Comparison of ENCODE assay signal across 1 cellular context in the genomic region with DNA sequence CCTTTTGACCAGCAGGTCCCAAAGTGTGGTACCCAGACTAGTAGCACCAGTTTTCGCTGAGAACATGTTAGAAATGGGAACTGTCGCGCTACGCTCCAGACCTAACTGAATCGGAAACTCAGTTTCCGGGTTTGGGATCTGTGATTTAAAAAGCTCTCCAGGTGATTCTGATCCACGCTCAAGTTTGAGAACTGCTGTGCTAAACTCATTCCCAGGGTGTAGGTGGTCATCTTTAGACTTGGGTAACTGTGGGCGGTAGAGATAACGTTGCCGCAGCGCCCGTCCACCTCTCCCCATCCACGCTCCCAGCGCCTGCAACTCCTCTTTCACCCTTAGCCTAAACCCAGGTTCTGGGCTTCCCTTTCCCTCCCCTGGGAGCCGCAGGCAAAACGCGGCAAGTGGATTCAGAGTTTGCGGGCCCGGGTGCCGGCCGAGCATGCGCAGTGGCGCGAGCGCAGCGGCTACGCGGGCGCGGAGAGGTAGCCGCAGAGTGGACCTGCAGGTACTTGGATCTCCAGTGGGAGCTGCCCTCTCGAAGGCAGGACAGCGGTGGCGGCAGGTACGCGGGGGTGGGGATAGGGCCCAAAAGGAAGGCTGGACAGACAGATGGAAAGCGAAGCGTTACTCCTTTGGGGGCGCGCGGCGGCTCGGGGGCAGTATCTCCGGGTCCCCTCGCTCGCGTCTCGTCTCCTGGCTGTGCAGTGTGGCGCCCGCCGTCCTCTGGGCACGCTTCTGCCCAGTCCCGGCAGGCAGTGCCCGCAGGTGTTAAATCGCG.
TF ChIP-seq lines count a peak whose summit lies in the region.

A gene with protein sequence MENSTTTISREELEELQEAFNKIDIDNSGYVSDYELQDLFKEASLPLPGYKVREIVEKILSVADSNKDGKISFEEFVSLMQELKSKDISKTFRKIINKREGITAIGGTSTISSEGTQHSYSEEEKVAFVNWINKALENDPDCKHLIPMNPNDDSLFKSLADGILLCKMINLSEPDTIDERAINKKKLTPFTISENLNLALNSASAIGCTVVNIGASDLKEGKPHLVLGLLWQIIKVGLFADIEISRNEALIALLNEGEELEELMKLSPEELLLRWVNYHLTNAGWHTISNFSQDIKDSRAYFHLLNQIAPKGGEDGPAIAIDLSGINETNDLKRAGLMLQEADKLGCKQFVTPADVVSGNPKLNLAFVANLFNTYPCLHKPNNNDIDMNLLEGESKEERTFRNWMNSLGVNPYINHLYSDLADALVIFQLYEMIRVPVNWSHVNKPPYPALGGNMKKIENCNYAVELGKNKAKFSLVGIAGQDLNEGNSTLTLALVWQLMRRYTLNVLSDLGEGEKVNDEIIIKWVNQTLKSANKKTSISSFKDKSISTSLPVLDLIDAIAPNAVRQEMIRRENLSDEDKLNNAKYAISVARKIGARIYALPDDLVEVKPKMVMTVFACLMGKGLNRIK (plus strand): TSS at position 443 of the 775 bp plus-strand sequence. CDS start 67,845 bp downstream, outside the sequence.

TF ChIP-seq in SK-N-SH, 30 proteins besides CTCF, POLR2A, EP300 and RAD21 (continued from another document):
- TF ChIP-seq TAF1 (IDR thresholded peaks at IDR 0.05; ENCODE audit: borderline replicate concordance, low read depth, low read length), result peak; percentile 93
- TF ChIP-seq FOSL2 (IDR thresholded peaks at IDR 0.05; ENCODE audit: borderline replicate concordance, low read depth), result no peak
- TF ChIP-seq, protein P1, sequence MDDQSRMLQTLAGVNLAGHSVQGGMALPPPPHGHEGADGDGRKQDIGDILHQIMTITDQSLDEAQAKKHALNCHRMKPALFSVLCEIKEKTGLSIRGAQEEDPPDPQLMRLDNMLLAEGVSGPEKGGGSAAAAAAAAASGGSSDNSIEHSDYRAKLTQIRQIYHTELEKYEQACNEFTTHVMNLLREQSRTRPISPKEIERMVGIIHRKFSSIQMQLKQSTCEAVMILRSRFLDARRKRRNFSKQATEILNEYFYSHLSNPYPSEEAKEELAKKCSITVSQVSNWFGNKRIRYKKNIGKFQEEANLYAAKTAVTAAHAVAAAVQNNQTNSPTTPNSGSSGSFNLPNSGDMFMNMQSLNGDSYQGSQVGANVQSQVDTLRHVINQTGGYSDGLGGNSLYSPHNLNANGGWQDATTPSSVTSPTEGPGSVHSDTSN (IDR thresholded peaks at IDR 0.05), result no peak
- TF ChIP-seq TEAD4 (IDR thresholded peaks at IDR 0.05; ENCODE audit: borderline replicate concordance, insufficient read depth), result no peak
- TF ChIP-seq GATA2 (CRISPR knock-in tag; IDR thresholded peaks at IDR 0.05), result no peak
- peak; percentile 88 for TF ChIP-seq POLR2AphosphoS5 (IDR thresholded peaks at IDR 0.05; ENCODE audit: low read depth, low read length)
- 0 out of 2 replicates have a peak, but pooled peaks have one; percentile 36 for TF ChIP-seq RFX5 (IDR thresholded peaks at IDR 0.05; ENCODE audit: low read length)
- peak; percentile 16 for TF ChIP-seq CHD2 (IDR thresholded peaks at IDR 0.05; ENCODE audit: low read length, partially characterized antibody)
- no peak for TF ChIP-seq RXRA (IDR thresholded peaks at IDR 0.05; ENCODE audit: borderline replicate concordance, low read depth)
- TF ChIP-seq, protein P2, sequence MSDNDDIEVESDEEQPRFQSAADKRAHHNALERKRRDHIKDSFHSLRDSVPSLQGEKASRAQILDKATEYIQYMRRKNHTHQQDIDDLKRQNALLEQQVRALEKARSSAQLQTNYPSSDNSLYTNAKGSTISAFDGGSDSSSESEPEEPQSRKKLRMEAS (IDR thresholded peaks at IDR 0.05; ENCODE audit: low read depth), result peak; percentile 40; the same call in 1 of the 2 replicates
- peak; percentile 62; the same call in 1 of the 2 replicates for TF ChIP-seq FOXJ3 (CRISPR knock-in tag; IDR thresholded peaks at IDR 0.05)
- no peak; the same call in 1 of the 2 replicates for TF ChIP-seq NFIC (IDR thresholded peaks at IDR 0.05; ENCODE audit: borderline replicate concordance)
- peak; percentile 23; the same call in 1 of the 2 replicates for TF ChIP-seq MXI1 (IDR thresholded peaks at IDR 0.05; ENCODE audit: low read depth, low read length)
- no peak for TF ChIP-seq TCF12 (IDR thresholded peaks at IDR 0.05)
- TF ChIP-seq, protein P3, sequence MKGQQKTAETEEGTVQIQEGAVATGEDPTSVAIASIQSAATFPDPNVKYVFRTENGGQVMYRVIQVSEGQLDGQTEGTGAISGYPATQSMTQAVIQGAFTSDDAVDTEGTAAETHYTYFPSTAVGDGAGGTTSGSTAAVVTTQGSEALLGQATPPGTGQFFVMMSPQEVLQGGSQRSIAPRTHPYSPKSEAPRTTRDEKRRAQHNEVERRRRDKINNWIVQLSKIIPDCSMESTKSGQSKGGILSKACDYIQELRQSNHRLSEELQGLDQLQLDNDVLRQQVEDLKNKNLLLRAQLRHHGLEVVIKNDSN (IDR thresholded peaks at IDR 0.05; ENCODE audit: borderline replicate concordance, low read depth), result no peak
- TF ChIP-seq NRF1 (IDR thresholded peaks at IDR 0.05; ENCODE audit: low read depth, low read length), result peak; percentile 92
- TF ChIP-seq MEF2A (IDR thresholded peaks at IDR 0.05; ENCODE audit: borderline replicate concordance, low read depth), result no peak
- TF ChIP-seq, protein P4, sequence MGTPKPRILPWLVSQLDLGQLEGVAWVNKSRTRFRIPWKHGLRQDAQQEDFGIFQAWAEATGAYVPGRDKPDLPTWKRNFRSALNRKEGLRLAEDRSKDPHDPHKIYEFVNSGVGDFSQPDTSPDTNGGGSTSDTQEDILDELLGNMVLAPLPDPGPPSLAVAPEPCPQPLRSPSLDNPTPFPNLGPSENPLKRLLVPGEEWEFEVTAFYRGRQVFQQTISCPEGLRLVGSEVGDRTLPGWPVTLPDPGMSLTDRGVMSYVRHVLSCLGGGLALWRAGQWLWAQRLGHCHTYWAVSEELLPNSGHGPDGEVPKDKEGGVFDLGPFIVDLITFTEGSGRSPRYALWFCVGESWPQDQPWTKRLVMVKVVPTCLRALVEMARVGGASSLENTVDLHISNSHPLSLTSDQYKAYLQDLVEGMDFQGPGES (IDR thresholded peaks at IDR 0.05; ENCODE audit: low read depth, low read length), result no peak
- TF ChIP-seq, protein P5, sequence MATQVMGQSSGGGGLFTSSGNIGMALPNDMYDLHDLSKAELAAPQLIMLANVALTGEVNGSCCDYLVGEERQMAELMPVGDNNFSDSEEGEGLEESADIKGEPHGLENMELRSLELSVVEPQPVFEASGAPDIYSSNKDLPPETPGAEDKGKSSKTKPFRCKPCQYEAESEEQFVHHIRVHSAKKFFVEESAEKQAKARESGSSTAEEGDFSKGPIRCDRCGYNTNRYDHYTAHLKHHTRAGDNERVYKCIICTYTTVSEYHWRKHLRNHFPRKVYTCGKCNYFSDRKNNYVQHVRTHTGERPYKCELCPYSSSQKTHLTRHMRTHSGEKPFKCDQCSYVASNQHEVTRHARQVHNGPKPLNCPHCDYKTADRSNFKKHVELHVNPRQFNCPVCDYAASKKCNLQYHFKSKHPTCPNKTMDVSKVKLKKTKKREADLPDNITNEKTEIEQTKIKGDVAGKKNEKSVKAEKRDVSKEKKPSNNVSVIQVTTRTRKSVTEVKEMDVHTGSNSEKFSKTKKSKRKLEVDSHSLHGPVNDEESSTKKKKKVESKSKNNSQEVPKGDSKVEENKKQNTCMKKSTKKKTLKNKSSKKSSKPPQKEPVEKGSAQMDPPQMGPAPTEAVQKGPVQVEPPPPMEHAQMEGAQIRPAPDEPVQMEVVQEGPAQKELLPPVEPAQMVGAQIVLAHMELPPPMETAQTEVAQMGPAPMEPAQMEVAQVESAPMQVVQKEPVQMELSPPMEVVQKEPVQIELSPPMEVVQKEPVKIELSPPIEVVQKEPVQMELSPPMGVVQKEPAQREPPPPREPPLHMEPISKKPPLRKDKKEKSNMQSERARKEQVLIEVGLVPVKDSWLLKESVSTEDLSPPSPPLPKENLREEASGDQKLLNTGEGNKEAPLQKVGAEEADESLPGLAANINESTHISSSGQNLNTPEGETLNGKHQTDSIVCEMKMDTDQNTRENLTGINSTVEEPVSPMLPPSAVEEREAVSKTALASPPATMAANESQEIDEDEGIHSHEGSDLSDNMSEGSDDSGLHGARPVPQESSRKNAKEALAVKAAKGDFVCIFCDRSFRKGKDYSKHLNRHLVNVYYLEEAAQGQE (IDR thresholded peaks at IDR 0.05; ENCODE audit: low read depth, low read length), result 0 out of 2 replicates have a peak, but pooled peaks have one; percentile 54
- TF ChIP-seq, protein P6, sequence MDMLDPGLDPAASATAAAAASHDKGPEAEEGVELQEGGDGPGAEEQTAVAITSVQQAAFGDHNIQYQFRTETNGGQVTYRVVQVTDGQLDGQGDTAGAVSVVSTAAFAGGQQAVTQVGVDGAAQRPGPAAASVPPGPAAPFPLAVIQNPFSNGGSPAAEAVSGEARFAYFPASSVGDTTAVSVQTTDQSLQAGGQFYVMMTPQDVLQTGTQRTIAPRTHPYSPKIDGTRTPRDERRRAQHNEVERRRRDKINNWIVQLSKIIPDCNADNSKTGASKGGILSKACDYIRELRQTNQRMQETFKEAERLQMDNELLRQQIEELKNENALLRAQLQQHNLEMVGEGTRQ (IDR thresholded peaks at IDR 0.05; ENCODE audit: borderline replicate concordance, low read depth, low read length), result no peak
- peak; percentile 51; the same call in 1 of the 2 replicates for TF ChIP-seq ELF1 (IDR thresholded peaks at IDR 0.05)
- no peak for TF ChIP-seq FOXM1 (IDR thresholded peaks at IDR 0.05; ENCODE audit: low read depth)
